27 cellular contexts compared by ENCODE assay signal in genomic region chr7:48512892-48513291, GRCh38.
"Had no signal": no experiment of that assay in that cellular context is flagged by ENCODE, and none has a peak within 500 bp of the region (broad histone marks: within the 10 kb centered on the region; RNA-seq: fewer than 3 reads in every experiment).

No MANE protein-coding gene starts in this region.

- H3K4me1 ChIP-seq: colonic mucosa, foreskin keratinocyte, gastroesophageal sphincter, heart left ventricle, left lung, right lobe of liver, tibial nerve, upper lobe of left lung had no signal

- H3K79me2 ChIP-seq: hepatocyte had no signal

- H3K36me3 Mint-ChIP-seq: natural killer cell; stimulated activated naive B cell treated with anti-CD40 and anti-IgM and Interleukin-4, amounts not matched to agents 10 μg/mL and 1 μg/mL and 100 μg/mL, for 72 hours had no signal

- H3K36me3 ChIP-seq: colonic mucosa, esophagus muscularis mucosa, gastroesophageal sphincter, heart left ventricle, left lung, ovary, right lobe of liver, thoracic aorta, tibial nerve, upper lobe of left lung had no signal

- H3K4me1 Mint-ChIP-seq: natural killer cell; stimulated activated naive B cell treated with anti-CD40 and anti-IgM and Interleukin-4, amounts not matched to agents 10 μg/mL and 1 μg/mL and 100 μg/mL, for 72 hours had no signal

- H3K27me3 Mint-ChIP-seq: stimulated activated naive B cell treated with anti-CD40 and anti-IgM and Interleukin-4, amounts not matched to agents 10 μg/mL and 1 μg/mL and 100 μg/mL, for 72 hours; stimulated activated naive CD8-positive, alpha-beta T cell treated with anti-CD3 and anti-CD28 coated beads, Interleukin-15, Interleukin-2, amounts not matched to agents 100 ng/mL and 50 ng/mL, for 24 hours had no signal

- H2AFZ ChIP-seq: hepatocyte had no signal

- H3K4me3 Mint-ChIP-seq: dendritic cell treated with granulocyte-macrophage colony-stimulating factor and Interleukin-4, amounts not matched to agents 40 ng/mL and 50 ng/mL, for 4 days; natural killer cell; neural crest cell; stimulated activated naive B cell treated with anti-CD40 and anti-IgM and Interleukin-4, amounts not matched to agents 10 μg/mL and 1 μg/mL and 100 μg/mL, for 72 hours; stimulated activated naive CD8-positive, alpha-beta T cell treated with anti-CD3 and anti-CD28 coated beads, Interleukin-15, Interleukin-2, amounts not matched to agents 100 ng/mL and 50 ng/mL, for 24 hours had no signal

- DNase-seq: colonic mucosa; effector CD8-positive, alpha-beta T cell; foreskin keratinocyte; heart left ventricle; left cardiac atrium; left lung; mesenchymal stem cell; natural killer cell; occipital lobe; ovary; right lobe of liver; small intestine; stimulated activated CD4-positive, alpha-beta T cell treated with anti-CD3 and anti-CD28 coated beads, Interleukin-15, amount 100 ng/mL, for 24 hours; stimulated activated CD4-positive, alpha-beta T cell treated with anti-CD3 and anti-CD28 coated beads, Interleukin-2, amount 100 ng/mL, for 48 hours; stimulated activated naive B cell treated with anti-CD40 and anti-IgM and Interleukin-4, amounts not matched to agents 10 μg/mL and 1 μg/mL and 100 μg/mL, for 72 hours; upper lobe of left lung had no signal

- FAIRE-seq: endothelial cell of umbilical vein, islet of Langerhans, small intestine, urothelium cell line had no signal

- H3K27ac ChIP-seq: colonic mucosa, esophagus muscularis mucosa, foreskin keratinocyte, gastroesophageal sphincter, heart left ventricle, hepatocyte, left lung, ovary, right lobe of liver, thoracic aorta, tibial nerve, upper lobe of left lung had no signal

- H3K27me3 ChIP-seq: colonic mucosa, gastroesophageal sphincter, hepatocyte, left lung, ovary, right lobe of liver, tibial nerve, upper lobe of left lung had no signal

- H3K9me3 Mint-ChIP-seq: dendritic cell treated with granulocyte-macrophage colony-stimulating factor and Interleukin-4, amounts not matched to agents 40 ng/mL and 50 ng/mL, for 4 days; stimulated activated naive CD8-positive, alpha-beta T cell treated with anti-CD3 and anti-CD28 coated beads, Interleukin-15, Interleukin-2, amounts not matched to agents 100 ng/mL and 50 ng/mL, for 24 hours had no signal

- H3K4me3 ChIP-seq: colonic mucosa, esophagus muscularis mucosa, gastroesophageal sphincter, heart left ventricle, hepatocyte, left lung, ovary, right lobe of liver, thoracic aorta, tibial nerve, upper lobe of left lung had no signal

- H3K9me3 ChIP-seq: colonic mucosa, esophagus muscularis mucosa, gastroesophageal sphincter, heart left ventricle, left lung, ovary, right lobe of liver, thoracic aorta, tibial nerve, upper lobe of left lung had no signal

- H3K27ac Mint-ChIP-seq: dendritic cell treated with granulocyte-macrophage colony-stimulating factor and Interleukin-4, amounts not matched to agents 40 ng/mL and 50 ng/mL, for 4 days; natural killer cell; stimulated activated naive B cell treated with anti-CD40 and anti-IgM and Interleukin-4, amounts not matched to agents 10 μg/mL and 1 μg/mL and 100 μg/mL, for 72 hours; stimulated activated naive CD8-positive, alpha-beta T cell treated with anti-CD3 and anti-CD28 coated beads, Interleukin-15, Interleukin-2, amounts not matched to agents 100 ng/mL and 50 ng/mL, for 24 hours had no signal

- ATAC-seq: foreskin keratinocyte; gastroesophageal sphincter; heart left ventricle; left cardiac atrium; left lung; natural killer cell; right lobe of liver; stimulated activated naive B cell treated with anti-CD40 and anti-IgM and Interleukin-4, amounts not matched to agents 10 μg/mL and 1 μg/mL and 100 μg/mL, for 72 hours had no signal

- H3K4me2 ChIP-seq: hepatocyte had no signal
